Comparison of ENCODE assay signal across 8 cellular contexts in genomic region chr2:191020221-191020741, GRCh38. TPM values are rescaled to one million over a fixed set of nuclear protein-coding genes. Genes with fewer than 3 reads are reported as not detected.
A peak's percentile ranks its signal among the peaks of the same experiment; 100 is the strongest.
DNase-seq lines count a peak whose midpoint lies in the region; ATAC-seq and TF ChIP-seq lines count a peak whose summit lies in the region.

No MANE protein-coding gene starts in this region.

- H3K27me3 ChIP-seq in OCI-LY1 (ENCODE audit: insufficient read depth, low read length) (no peaks in the 10 kb centered on the region), mucosa of rectum (ENCODE audit: control insufficient read depth in 2 of 2, insufficient read depth in 2 of 2, low read length in 2 of 2) (no peaks in the 10 kb centered on the region)

- peak overlapping the region; percentile 68 for H3K4me3 ChIP-seq in OCI-LY1 (ENCODE audit: low read depth, low read length, poor library complexity, severe bottlenecking)
- peak overlapping the region; percentile 71 for H3K4me3 ChIP-seq in epithelial cell of proximal tubule (ENCODE audit: low read depth, low read length)
- peak overlapping the region; percentile 88 to 89 for H3K4me3 ChIP-seq in mucosa of rectum (ENCODE audit: low read length in 2 of 2)

- H3K79me2 ChIP-seq in OCI-LY1 (ENCODE audit: insufficient read depth, low read length) = no peaks in the 10 kb centered on the region

- DNase-seq in DMS114 treated with DMSO at 0.1 percent for 48 hours (lab: John Stamatoyannopoulos, UW; ENCODE audit: unreplicated experiment) = peak; percentile 90
- peak; percentile 97 for DNase-seq in HuH-7 (ENCODE audit: low spot score)
- DNase-seq in activated T-cell treated with anti-CD3 and anti-CD28 coated beads for 24 hours (ENCODE audit: low read depth) = peak; percentile 94
- DNase-seq in epithelial cell of proximal tubule (ENCODE audit: low read depth) = peak; percentile 69
- DNase-seq in stimulated activated CD8-positive, alpha-beta memory T cell treated with anti-CD3 and anti-CD28 coated beads, Interleukin-4, amount 100 ng/mL, for 4 hours (ENCODE audit: low read depth in 2 of 2, low spot score in 1 of 2) = peak; percentile 83 to 86

- peak overlapping the region; percentile 19 for H3K27ac ChIP-seq in OCI-LY1 (ENCODE audit: low read depth, low read length, poor library complexity, severe bottlenecking)
- H3K27ac ChIP-seq in mucosa of rectum (ENCODE audit: low read depth in 2 of 2, low read length in 2 of 2) = peak overlapping the region; percentile 84 to 93

- no peak overlapping the region; the same call in 1 of the 2 replicates for H2AFZ ChIP-seq in OCI-LY1 (ENCODE audit: low read length)

- no peaks in the 10 kb centered on the region for H3K9me3 ChIP-seq in OCI-LY1 (ENCODE audit: low read length)
- H3K9me3 ChIP-seq in mucosa of rectum (ENCODE audit: control insufficient read depth in 2 of 2, low read length in 2 of 2) = no peaks in the 10 kb centered on the region

- H3F3A ChIP-seq in OCI-LY1 (ENCODE audit: insufficient read depth, low read length) = no peaks in the 10 kb centered on the region

- H3K9me2 ChIP-seq in OCI-LY1 (ENCODE audit: low read depth, low read length) = no peaks in the 10 kb centered on the region

- H3K4me1 ChIP-seq in OCI-LY1 (ENCODE audit: insufficient read depth, low read length, severe bottlenecking) (peaks cover 19% of the 10 kb centered on the region), mucosa of rectum (ENCODE audit: control insufficient read depth in 2 of 2, insufficient read depth in 2 of 2, low read length in 2 of 2) (peaks cover 12% of the 10 kb centered on the region in 2 donors)

- peak; percentile 79 for ATAC-seq in GM21528 (IDR thresholded peaks at IDR 0.05; ENCODE audit: low FRiP score, unreplicated experiment)

- H3K36me3 ChIP-seq in OCI-LY1 (ENCODE audit: insufficient read depth, low read length) = no peaks in the 10 kb centered on the region
- no peaks in the 10 kb centered on the region for H3K36me3 ChIP-seq in mucosa of rectum (ENCODE audit: control insufficient read depth in 2 of 2, insufficient read depth in 2 of 2, low read length in 2 of 2)

- no peaks in the 10 kb centered on the region for H4K20me1 ChIP-seq in OCI-LY1 (ENCODE audit: insufficient read depth, low read length)

- H3K4me2 ChIP-seq in OCI-LY1 (ENCODE audit: low read length) = peak overlapping the region; percentile 73

- no peak for TF ChIP-seq CTCF in OCI-LY1 (IDR thresholded peaks at IDR 0.05; ENCODE audit: low read length)
- TF ChIP-seq CTCF in epithelial cell of proximal tubule (conservative IDR thresholded peaks at IDR 0.05; ENCODE audit: low read depth, low read length) = no peak

- H3K9ac ChIP-seq in OCI-LY1 (ENCODE audit: low read length) = peak overlapping the region; percentile 79
- peak overlapping the region; percentile 81 to 87 for H3K9ac ChIP-seq in mucosa of rectum (ENCODE audit: low read depth in 1 of 2, low read length in 2 of 2)

RNA-seq across cellular contexts. Expression of gene STAT1, which starts 6.3 kb away (rescaled TPM):
- total RNA-seq in epithelial cell of proximal tubule = 50.5 and 86.9 TPM in 2 replicates

Comparison
In these comparisons a context has a peak if more than half of its experiments do, and no peak if none do; other contexts are left out.
1. Peak in every context shown above with its lines: DNase-seq, ATAC-seq, H3K4me3 ChIP-seq and H3K27ac ChIP-seq.